8 cellular contexts compared by ENCODE assay signal in the genomic region with DNA sequence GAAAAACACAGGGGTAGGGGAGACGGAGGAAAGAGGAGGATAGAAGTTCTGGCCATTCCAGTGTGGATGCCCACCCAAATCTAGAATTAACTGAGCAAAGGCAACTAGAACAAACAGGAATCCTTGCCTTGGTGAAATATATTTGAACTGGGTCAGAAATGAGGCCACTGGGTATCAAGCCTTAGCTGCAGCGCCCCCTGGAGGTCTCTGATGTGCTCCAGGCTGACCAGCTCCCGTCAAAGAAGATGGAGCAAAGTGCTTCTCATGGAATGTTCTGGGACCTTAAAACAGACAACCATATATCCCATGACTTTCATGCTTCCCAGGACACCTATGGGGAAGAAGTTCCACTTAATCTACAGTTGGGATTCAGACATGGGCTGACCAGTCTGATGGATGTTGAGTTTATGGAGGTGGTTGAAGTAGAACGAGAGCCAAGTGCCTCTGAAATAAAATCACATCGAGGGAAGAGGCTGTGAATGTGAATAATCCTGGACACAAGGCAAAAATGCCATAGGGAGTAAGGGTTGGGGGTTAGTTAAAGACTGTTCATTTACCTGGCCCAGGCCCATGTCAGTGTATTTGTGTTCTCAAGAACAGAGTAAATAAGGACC. TPM values are rescaled to one million over a fixed set of nuclear protein-coding genes. Genes with fewer than 3 reads are reported as not detected.
A peak's percentile ranks its signal among the peaks of the same experiment; 100 is the strongest.
DNase-seq lines count a peak whose midpoint lies in the region; ATAC-seq and TF ChIP-seq lines count a peak whose summit lies in the region.

No MANE protein-coding gene starts in this region.

- H3K27ac ChIP-seq in foreskin keratinocyte: no peak overlapping the region
- H3K27ac ChIP-seq in aorta (ENCODE audit: low read depth in 1 of 2, low read length in 2 of 2): no peak overlapping the region

- peaks cover 4% of the 10 kb centered on the region for H3K9me3 ChIP-seq in aorta (ENCODE audit: control insufficient read depth, low read length)

- peak; percentile 20 for DNase-seq in NCI-H2196 (lab: John Stamatoyannopoulos, UW; ENCODE audit: unreplicated experiment)
- DNase-seq in NCI-H2196 treated with DMSO at 0.1 percent for 48 hours (lab: John Stamatoyannopoulos, UW; ENCODE audit: unreplicated experiment): no peak
- peak; percentile 87 for DNase-seq in OCI-M1 (lab: John Stamatoyannopoulos, UW)
- DNase-seq in activated T-cell treated with anti-CD3 and anti-CD28 coated beads, Interleukin-2, amount 50 U/mL, for 1 hour: peak; percentile 58
- no peak for DNase-seq in foreskin keratinocyte
- peak; percentile 46 for DNase-seq in pons (ENCODE audit: low spot score)
- DNase-seq in aorta: peak; percentile 87 to 92

- peaks cover 14% of the 10 kb centered on the region for H3K27me3 ChIP-seq in foreskin keratinocyte
- no peaks in the 10 kb centered on the region for H3K27me3 ChIP-seq in aorta (ENCODE audit: control insufficient read depth in 1 of 2, insufficient read depth in 2 of 2, low read length in 1 of 2)

- no peak overlapping the region for H3K4me3 ChIP-seq in aorta (ENCODE audit: low read length in 2 of 2)

- H3K4me1 ChIP-seq in foreskin keratinocyte (no peaks in the 10 kb centered on the region), aorta (ENCODE audit: control insufficient read depth in 1 of 2, insufficient read depth in 2 of 2, low read length in 2 of 2) (no peaks in the 10 kb centered on the region)

- intact Hi-C loops in aorta (cut with DNase I): no loop called here

- H3K36me3 ChIP-seq in aorta (ENCODE audit: control insufficient read depth in 1 of 2, insufficient read depth in 2 of 2, low read length in 1 of 2): no peaks in the 10 kb centered on the region

- 36% methylated on average over 5 of the region's 5 CpGs for whole genome bisulfite sequencing in aorta, 2 donors

- ATAC-seq in foreskin keratinocyte (no peak), aorta (ENCODE audit: low FRiP score) (peak; percentile 59), HG02885 (IDR thresholded peaks at IDR 0.05; ENCODE audit: poor library complexity, unreplicated experiment) (no peak)

- TF ChIP-seq CTCF in foreskin keratinocyte (conservative IDR thresholded peaks at IDR 0.05): peak; percentile 61

RNA-seq across cellular contexts. Expression of a gene that starts 50.4 kb away (rescaled TPM):
- total RNA-seq in foreskin keratinocyte (2.7 TPM in 1 of 2 replicates, not detected in the other), aorta (100 to 1,000 TPM in 1 of 2 donors, 10 to 100 TPM in 1; 98.9 to 215 TPM)
- polyA plus RNA-seq in foreskin keratinocyte (3.7 TPM in 1 of 2 replicates, not detected in the other), aorta (100 to 1,000 TPM in 1 of 2 donors, 10 to 100 TPM in 1; 45.4 to 113 TPM)

RNA-seq across cellular contexts. Expression of a gene that starts 52.8 kb away (rescaled TPM):
- total RNA-seq in foreskin keratinocyte (0.46 TPM in 1 of 2 replicates, not detected in the other), aorta (100 to 1,000 TPM; 122 to 203 TPM)
- polyA plus RNA-seq in foreskin keratinocyte (0.03 and 0.81 TPM in 2 replicates), aorta (10 to 100 TPM; 18.6 to 74.9 TPM)

Comparison
In these comparisons a context has a peak if more than half of its experiments do, and no peak if none do; other contexts are left out.
1. DNase-seq: peak in NCI-H2196 (single experiment), OCI-M1 (single experiment), activated T-cell treated with anti-CD3 and anti-CD28 coated beads, Interleukin-2, amount 50 U/mL, for 1 hour (single experiment), pons (single experiment) and aorta (2 of 2); none in NCI-H2196 treated with DMSO at 0.1 percent for 48 hours (single experiment) and foreskin keratinocyte (0 of 2).
2. RNA of a gene that starts 50.4 kb away (total RNA-seq): 98.9 to 215 TPM in aorta; 2.7 TPM in foreskin keratinocyte; every median in the first group is over 10 times any median in the second.
3. RNA of a gene that starts 52.8 kb away (total RNA-seq): 122 to 203 TPM in aorta; 0.46 TPM in foreskin keratinocyte; every median in the first group is over 10 times any median in the second.